10 cellular contexts compared by ENCODE assay signal in genomic region chr10:79403441-79404230, GRCh38. TPM values are rescaled to one million over a fixed set of nuclear protein-coding genes. Genes with fewer than 3 reads are reported as not detected.
DNase-seq lines count a peak whose midpoint lies in the region; ATAC-seq, FAIRE-seq and TF ChIP-seq lines count a peak whose summit lies in the region.
"Had no signal": no experiment of that assay in that cellular context is flagged by ENCODE, and none has a peak within 500 bp of the region (broad histone marks: within the 10 kb centered on the region; RNA-seq: fewer than 3 reads in every experiment).

No MANE protein-coding gene starts in this region.

- H3K9ac ChIP-seq in kidney (ENCODE audit: low read length in 2 of 2): no peak overlapping the region

- H3K27ac ChIP-seq in HEK293 (ENCODE audit: extremely low read depth, low read depth, low read length): no peak overlapping the region
- H3K27ac ChIP-seq in coronary artery: peak overlapping the region; percentile 10 to 85
- peak overlapping the region; percentile 16 to 70 for H3K27ac ChIP-seq in kidney (ENCODE audit: low read depth in 2 of 2, low read length in 2 of 2)
- peak overlapping the region; percentile 80 to 87 (median 84) for H3K27ac ChIP-seq in gastrocnemius medialis

- H3K9me3 ChIP-seq in HEK293 (ENCODE audit: control insufficient read depth, insufficient read depth, low read depth, low read length) (no peaks in the 10 kb centered on the region), kidney (ENCODE audit: control insufficient read depth in 1 of 2, low read length in 2 of 2) (no peaks in the 10 kb centered on the region), gastrocnemius medialis (no peaks in the 10 kb centered on the region)

- ATAC-seq in gastrocnemius medialis (no peak), GM18511 (IDR thresholded peaks at IDR 0.05; ENCODE audit: unreplicated experiment) (no peak)

- no peak for DNase-seq in coronary artery (ENCODE audit: low spot score)
- DNase-seq in kidney: peak; percentile 85
- DNase-seq in gastrocnemius medialis: peak in 1 of 2 donors; percentile 25
- DNase-seq in DMS153 treated with DMSO at 0.1 percent for 48 hours (lab: John Stamatoyannopoulos, UW; ENCODE audit: unreplicated experiment): no peak
- DNase-seq in GM10248 (ENCODE audit: extremely low spot score): no peak
- DNase-seq in NCI-H774 (lab: John Stamatoyannopoulos, UW): no peak
- DNase-seq: activated T-cell treated with anti-CD3 and anti-CD28 coated beads for 4 hours had no signal

- TF ChIP-seq POLR2A in gastrocnemius medialis (IDR thresholded peaks at IDR 0.05): no peak

- intact Hi-C loops in kidney (cut with DNase I): no loop called here
- intact Hi-C loops in gastrocnemius medialis (cut with DNase I; ENCODE audit: low total_unique reads): no loop called here

- H3K4me1 ChIP-seq in HEK293 (ENCODE audit: control insufficient read depth, insufficient read depth, low read length) (peaks cover 20% of the 10 kb centered on the region), kidney (ENCODE audit: control insufficient read depth in 1 of 2, insufficient read depth in 1 of 2, low read depth in 1 of 2, low read length in 2 of 2) (peaks cover 31 to 65% of the 10 kb centered on the region in 2 donors), gastrocnemius medialis (peaks cover 0 to 15% of the 10 kb centered on the region in 2 donors)

- in situ Hi-C loops in gastrocnemius medialis (cut with MboI; ENCODE audit: low sequenced_read_pairs in 4 of 4): no loop called here

- H3K36me3 ChIP-seq in HEK293 (ENCODE audit: control insufficient read depth in 2 of 2, insufficient read depth in 1 of 2, low read length in 2 of 2) (no peaks in the 10 kb centered on the region), kidney (ENCODE audit: control insufficient read depth in 1 of 2, insufficient read depth in 2 of 2, low read length in 2 of 2) (no peaks in the 10 kb centered on the region), gastrocnemius medialis (no peaks in the 10 kb centered on the region)

- H3K27me3 ChIP-seq in gastrocnemius medialis: no peaks in the 10 kb centered on the region

- CTCF ChIA-PET in HEK293 (lab: Yijun Ruan, JAX): interaction anchor here (1.0 kb wide), 1 partner anchor 103 kb away, joined by 3 read pairs; no protein-coding TSS in a partner anchor
- CTCF ChIA-PET in GM10248 (lab: Yijun Ruan, JAX): interaction anchor here (0.7 kb wide), 1 partner anchor 29 kb away, joined by 3 read pairs; no protein-coding TSS in a partner anchor

- TF ChIP-seq CTCF in HEK293 (tag by site-specific recombination; IDR thresholded peaks at IDR 0.05) (no peak), coronary artery (IDR thresholded peaks at IDR 0.05) (no peak), kidney (IDR thresholded peaks at IDR 0.05; ENCODE audit: borderline replicate concordance, extremely low read depth, insufficient read depth) (no peak), gastrocnemius medialis (IDR thresholded peaks at IDR 0.05 in 4 of 5, conservative IDR thresholded peaks at IDR 0.05 in 1 of 5) (no peak), GM10248 (IDR thresholded peaks at IDR 0.05; ENCODE audit: control extremely low read depth, extremely low read depth, low read depth, missing control alignments) (no peak)

- POLR2A ChIA-PET in HEK293 (lab: Yijun Ruan, JAX): no interaction called here
- POLR2A ChIA-PET in GM10248 (lab: Yijun Ruan, JAX): interaction anchor here (0.6 kb wide), 1 partner anchor 52 kb away, joined by 3 read pairs; no protein-coding TSS in a partner anchor

- no peak for FAIRE-seq in kidney (lab: Jason Lieb, UNC)

- H3K4me3 ChIP-seq in HEK293 (ENCODE audit: low read depth, low read length) (no peak overlapping the region), coronary artery (peak overlapping the region; percentile 34), kidney (ENCODE audit: low read length in 2 of 2) (no peak overlapping the region), gastrocnemius medialis (peak overlapping the region in 1 of 4 donors; percentile 12)

TF ChIP-seq in HEK293, 187 proteins besides CTCF, POLR2A, EP300 and RAD21:
- TF ChIP-seq ZNF311 (tag by site-specific recombination; IDR thresholded peaks at IDR 0.05; ENCODE audit: borderline replicate concordance) (no peak), ZNF362 (tag by site-specific recombination; IDR thresholded peaks at IDR 0.05) (no peak), ZNF202 (tag by site-specific recombination; IDR thresholded peaks at IDR 0.05; ENCODE audit: borderline replicate concordance) (no peak), ZNF398 (tag by site-specific recombination; IDR thresholded peaks at IDR 0.05) (peak; percentile 56; the same call in 1 of the 2 replicates), ZNF416 (tag by site-specific recombination; IDR thresholded peaks at IDR 0.05) (no peak), ZIC2 (tag by site-specific recombination; IDR thresholded peaks at IDR 0.05) (peak; percentile 52), ZNF670 (tag by site-specific recombination; IDR thresholded peaks at IDR 0.05; ENCODE audit: low read depth) (no peak), ZNF658 (tag by site-specific recombination; IDR thresholded peaks at IDR 0.05) (no peak), INSM2 (tag by site-specific recombination; IDR thresholded peaks at IDR 0.05) (no peak), ZNF488 (tag by site-specific recombination; IDR thresholded peaks at IDR 0.05) (no peak), ZBTB17 (tag by site-specific recombination; IDR thresholded peaks at IDR 0.05) (no peak), ZNF600 (tag by site-specific recombination; IDR thresholded peaks at IDR 0.05) (0 out of 2 replicates have a peak, but pooled peaks have one; percentile 10), ZFP69B (tag by site-specific recombination; IDR thresholded peaks at IDR 0.05) (peak; percentile 42; the same call in 1 of the 2 replicates)
TF ChIP-seq in HEK293: peak in this region for 4.

RNA-seq across cellular contexts. Expression of gene ZCCHC24, which starts 41.8 kb away (rescaled TPM):
- 21.3 TPM for total RNA-seq in kidney
- polyA plus RNA-seq in kidney (ENCODE audit: insufficient read depth, low read depth, low replicate concordance): 8.4 TPM
- total RNA-seq in gastrocnemius medialis: 100 to 1,000 TPM in 1 of 4 donors, 10 to 100 TPM in 3; 59.6 to 122 (median 84.5) TPM
- total RNA-seq: HT-29 had no signal

RNA-seq across cellular contexts. Expression of gene PPIF, which starts 56.4 kb away (rescaled TPM):
- total RNA-seq in kidney: 36.7 TPM
- polyA plus RNA-seq in kidney (ENCODE audit: insufficient read depth, low read depth, low replicate concordance): 120 TPM
- total RNA-seq in gastrocnemius medialis: 10 to 100 TPM; 39.1 to 82.1 (median 67.9) TPM
